ENCODE assay signal across 20 cellular contexts in genomic region chr22:20788627-20789344, GRCh38. TPM values are rescaled to one million over a fixed set of nuclear protein-coding genes. Genes with fewer than 3 reads are reported as not detected.
DNase-seq lines count a peak whose midpoint lies in the region; ATAC-seq, FAIRE-seq and TF ChIP-seq lines count a peak whose summit lies in the region.
"Had no signal": no experiment of that assay in that cellular context is flagged by ENCODE, and none has a peak within 500 bp of the region (broad histone marks: within the 10 kb centered on the region; RNA-seq: fewer than 3 reads in every experiment).

No MANE protein-coding gene starts in this region.

- H3K27ac ChIP-seq in BLaER1 treated with 17β-estradiol and CSF1 and Interleukin-3, amounts not matched to agents 10 nM and 100 nM, result peak overlapping the region in 4 of 11 experiments; percentile 11 to 47 (median 26); a peak in 7 of 22 replicates
- no peak overlapping the region for H3K27ac ChIP-seq in CD8-positive, alpha-beta T cell (ENCODE audit: low read depth, low read length)
- H3K27ac ChIP-seq in K562 (ENCODE audit: extremely low read depth, low read depth, low read length) (no peak overlapping the region), right lobe of liver (peak overlapping the region in 2 of 3 donors; percentile 77 to 93)
- H3K27ac ChIP-seq: GM23248, SJSA1 had no signal

- H3K4me3 Mint-ChIP-seq in CD8-positive, alpha-beta T cell, result no peak overlapping the region

- peaks cover 11 to 62% (median 25%) of the 10 kb centered on the region in 11 experiments; a peak in 20 of 22 replicates for H4K20me1 ChIP-seq in BLaER1 treated with 17β-estradiol and CSF1 and Interleukin-3, amounts not matched to agents 10 nM and 100 nM
- H4K20me1 ChIP-seq in K562 (replicated peaks; ENCODE audit: control insufficient read depth, insufficient read depth, low read length), result peaks cover 22% of the 10 kb centered on the region

- H3K4me1 Mint-ChIP-seq in CD8-positive, alpha-beta T cell (ENCODE audit: low read depth), result no peaks in the 10 kb centered on the region

- WGBS in K562 (ENCODE audit: insufficient coverage, low coverage, missing lambda C conversion rate), result 76% methylated on average over 5 of the region's 5 CpGs
- WGBS in right lobe of liver (ENCODE audit: insufficient coverage, low coverage, low lambda C conversion rate, missing lambda C conversion rate), result 82% methylated on average over 3 of the region's 5 CpGs

- H3K9me3 ChIP-seq in BLaER1 treated with 17β-estradiol and CSF1 and Interleukin-3, amounts not matched to agents 10 nM and 100 nM (replicated peaks in 1 of 11), result no peaks in the 10 kb centered on the region
- H3K9me3 ChIP-seq in CD8-positive, alpha-beta T cell (ENCODE audit: low read length), result no peaks in the 10 kb centered on the region
- H3K9me3 ChIP-seq in K562 (replicated peaks; ENCODE audit: control insufficient read depth, insufficient read depth, low read depth, low read length) (no peaks in the 10 kb centered on the region), right lobe of liver (no peaks in the 10 kb centered on the region)
- H3K9me3 ChIP-seq: SJSA1 had no signal

- DNase-seq in CD8-positive, alpha-beta T cell, result no peak
- DNase-seq in K562 (ENCODE audit: extremely low read depth in 1 of 4, low spot score in 3 of 4) (no peak), right lobe of liver (no peak)
- DNase-seq in effector CD8-positive, alpha-beta T cell (lab: John Stamatoyannopoulos, UW), result no peak
- DNase-seq in stimulated activated naive CD4-positive, alpha-beta T cell treated with Interleukin-2 at 50 U/mL for 16 hours (lab: John Stamatoyannopoulos, UW), result no peak
- DNase-seq: Calu3; GM23248; NCI-H1436 treated with DMSO at 0.1 percent for 48 hours; NCI-H2227 treated with DMSO at 0.1 percent for 48 hours; NCI-H69; NK-92 treated with Interleukin-12 subunit alpha and Interleukin-12 subunit beta, amount 100 ng/mL, for 24 hours; OCI-M1 had no signal

- H3K4me3 ChIP-seq in BLaER1 treated with 17β-estradiol and CSF1 and Interleukin-3, amounts not matched to agents 10 nM and 100 nM, result peak overlapping the region in 1 of 10 experiments; percentile 5; a peak in 1 of 20 replicates
- H3K4me3 ChIP-seq in CD8-positive, alpha-beta T cell (ENCODE audit: low read depth, low read length), result no peak overlapping the region
- H3K4me3 ChIP-seq in K562 (no peak overlapping the region), right lobe of liver (no peak overlapping the region)
- H3K4me3 ChIP-seq: GM23248, SJSA1 had no signal

- FAIRE-seq in K562 (lab: Jason Lieb, UNC), result no peak
- FAIRE-seq: G401.6, GM12892, HTR-8/SVneo had no signal

- H3K36me3 Mint-ChIP-seq in CD8-positive, alpha-beta T cell, result peaks cover 79% of the 10 kb centered on the region

- no peaks in the 10 kb centered on the region for H3K27me3 Mint-ChIP-seq in CD8-positive, alpha-beta T cell (ENCODE audit: low read depth)

- no peak overlapping the region for H2AFZ ChIP-seq in K562 (ENCODE audit: low read depth, low read length)
- H2AFZ ChIP-seq: GM23248 had no signal

- H3K4me1 ChIP-seq in BLaER1 treated with 17β-estradiol and CSF1 and Interleukin-3, amounts not matched to agents 10 nM and 100 nM, result peaks cover 7 to 65% (median 36%) of the 10 kb centered on the region in 10 experiments
- no peaks in the 10 kb centered on the region for H3K4me1 ChIP-seq in CD8-positive, alpha-beta T cell (ENCODE audit: insufficient read depth, low read length)
- peaks cover 0 to 3% of the 10 kb centered on the region in 2 experiments; a peak in 2 of 5 replicates for H3K4me1 ChIP-seq in K562 (replicated peaks in 1 of 2; ENCODE audit: control insufficient read depth in 2 of 2, insufficient read depth in 2 of 2, low read length in 2 of 2)
- peaks cover 0 to 80% (median 36%) of the 10 kb centered on the region in 4 donors for H3K4me1 ChIP-seq in right lobe of liver

- no peaks in the 10 kb centered on the region for H3K9me3 Mint-ChIP-seq in CD8-positive, alpha-beta T cell

- peak overlapping the region in 8 of 11 experiments; percentile 52 to 88 (median 78); a peak in 16 of 22 replicates for H3K4me2 ChIP-seq in BLaER1 treated with 17β-estradiol and CSF1 and Interleukin-3, amounts not matched to agents 10 nM and 100 nM
- no peak overlapping the region for H3K4me2 ChIP-seq in K562 (ENCODE audit: insufficient read depth, low read length)

- no TSS peak for BruUV-seq in K562 (replicated peaks; lab: Mats Ljungman, UMichigan)

- no peak; the same call in 1 of the 2 replicates for TF ChIP-seq POLR2A in K562 (conservative IDR thresholded peaks at IDR 0.05)
- TF ChIP-seq POLR2A in right lobe of liver (IDR thresholded peaks at IDR 0.05), result no peak

- TF ChIP-seq EP300 in K562 (IDR thresholded peaks at IDR 0.05; ENCODE audit: low read length), result no peak

- intact Hi-C loops in CD8-positive, alpha-beta T cell (cut with DNase I, micrococcal nuclease), result loop anchor here in 1 of 2 experiments (10.0 kb wide), 1 partner anchor 126 kb away; the partner anchor contains the start of gene CRKL
- intact Hi-C loops in K562 (cut with micrococcal nuclease) (no loop called here), right lobe of liver (cut with DNase I) (no loop called here)

- H3K9ac ChIP-seq in BLaER1 treated with 17β-estradiol and CSF1 and Interleukin-3, amounts not matched to agents 10 nM and 100 nM, result peak overlapping the region in 7 of 11 experiments; percentile 30 to 62 (median 57); a peak in 12 of 22 replicates
- H3K9ac ChIP-seq in K562 (ENCODE audit: insufficient read depth in 1 of 2, low read depth in 2 of 2, low read length in 2 of 2), result peak overlapping the region in 1 of 2 experiments; percentile 18; a peak in 1 of 4 replicates
- H3K9ac ChIP-seq: GM23248 had no signal

- no peaks in the 10 kb centered on the region for H3K79me2 ChIP-seq in K562 (ENCODE audit: control insufficient read depth, insufficient read depth, low read length)

- in situ Hi-C loops in K562 (cut with MboI), result loop anchor here (25.0 kb wide), 2 partner anchors 349 to 1951 kb away; no protein-coding TSS in a partner anchor

- peaks cover 13% of the 10 kb centered on the region for H3K9me1 ChIP-seq in K562 (ENCODE audit: control insufficient read depth, insufficient read depth, low read length)

- no peak for TF ChIP-seq RAD21 in K562 (CRISPR knock-in tag; conservative IDR thresholded peaks at IDR 0.05 in 1 of 2, IDR thresholded peaks at IDR 0.05 in 1 of 2)

- peak overlapping the region; percentile 18 for H3K27ac Mint-ChIP-seq in CD8-positive, alpha-beta T cell

- ATAC-seq in CD8-positive, alpha-beta T cell, result no peak
- no peak for ATAC-seq in K562
- no peak for ATAC-seq in right lobe of liver
- no peak for ATAC-seq in GM19035 (IDR thresholded peaks at IDR 0.05; ENCODE audit: unreplicated experiment)
- ATAC-seq: HCT116 had no signal

- no peak for TF ChIP-seq CTCF in CD8-positive, alpha-beta T cell (IDR thresholded peaks at IDR 0.05)
- TF ChIP-seq CTCF in K562 (IDR thresholded peaks at IDR 0.05 in 2 of 3, conservative IDR thresholded peaks at IDR 0.05 in 1 of 3; ENCODE audit: insufficient read depth in 2 of 3, low read depth in 1 of 3, low read length in 3 of 3) (no peak), right lobe of liver (IDR thresholded peaks at IDR 0.05) (no peak)

- H3K36me3 ChIP-seq in BLaER1 treated with 17β-estradiol and CSF1 and Interleukin-3, amounts not matched to agents 10 nM and 100 nM, result peaks cover 41 to 89% (median 57%) of the 10 kb centered on the region in 11 experiments
- peaks cover 37% of the 10 kb centered on the region for H3K36me3 ChIP-seq in CD8-positive, alpha-beta T cell (ENCODE audit: insufficient read depth, low read length)
- peaks cover 59% of the 10 kb centered on the region for H3K36me3 ChIP-seq in K562 (ENCODE audit: control insufficient read depth, insufficient read depth, low read length)
- peaks cover 0 to 44% (median 10%) of the 10 kb centered on the region in 4 donors for H3K36me3 ChIP-seq in right lobe of liver

- CTCF ChIA-PET in CD8-positive, alpha-beta T cell (lab: Charles Lee), result no interaction called here
- CTCF ChIA-PET in K562 (lab: Yijun Ruan, JAX; ENCODE audit: low intra/inter-chr PET ratio), result interaction anchor here (0.6 to 0.7 kb wide), 3 partner anchors 178 to 320 kb away, joined by 3 to 4 read pairs (median 3); partner anchors contain the start of gene AIFM3

- no peaks in the 10 kb centered on the region for H3K27me3 ChIP-seq in BLaER1 treated with 17β-estradiol and CSF1 and Interleukin-3, amounts not matched to agents 10 nM and 100 nM
- no peaks in the 10 kb centered on the region for H3K27me3 ChIP-seq in CD8-positive, alpha-beta T cell (ENCODE audit: insufficient read depth, low read length)
- H3K27me3 ChIP-seq in K562 (ENCODE audit: control insufficient read depth in 2 of 2, insufficient read depth in 2 of 2, low read length in 2 of 2) (no peaks in the 10 kb centered on the region), right lobe of liver (no peaks in the 10 kb centered on the region)
- H3K27me3 ChIP-seq: SJSA1 had no signal

- POLR2A ChIA-PET in CD8-positive, alpha-beta T cell (lab: Charles Lee), result no interaction called here
- POLR2A ChIA-PET in K562 (lab: Yijun Ruan, JAX), result interaction anchor here (0.6 to 3.0 kb wide), 4 partner anchors 10 to 183 kb away, joined by 3 to 20 read pairs (median 3); no protein-coding TSS in a partner anchor

TF ChIP-seq in K562, 482 proteins besides CTCF, POLR2A, EP300 and RAD21 (continues in another document):
- TF ChIP-seq EP400 (IDR thresholded peaks at IDR 0.05) (no peak), HNRNPUL1 (IDR thresholded peaks at IDR 0.05; ENCODE audit: low read length) (no peak; the same call in 1 of the 2 replicates), TCFL5 (CRISPR knock-in tag; conservative IDR thresholded peaks at IDR 0.05) (no peak), BCOR (IDR thresholded peaks at IDR 0.05) (0 out of 2 replicates have a peak, but pooled peaks have one; percentile 12)

RNA-seq across cellular contexts. Expression of gene SERPIND1, which starts 14.9 kb away (rescaled TPM):
- not detected for total RNA-seq in CD8-positive, alpha-beta T cell
- not detected in 2 replicates for total RNA-seq in K562 (2011; cell fraction: chromatin; rRNA removed; ENCODE audit: low replicate concordance)
- not detected in 2 replicates for total RNA-seq in K562 (2011; cell fraction: nucleolus; rRNA removed)
- not detected in 2 replicates for total RNA-seq in K562 (2011; cell fraction: nucleoplasm; rRNA removed)
- total RNA-seq in K562 (2014; rRNA removed), result not detected in 2 replicates
- not detected in 2 replicates for total RNA-seq in K562 (2014; rRNA removed; fragmentation: Illumina TruSeq; extraction: Trizol)
- not detected in 2 replicates for total RNA-seq in K562 (2015; rRNA removed; fragmentation: Illumina TruSeq; extraction: Trizol)
- 0.09 and 0.22 TPM in 2 replicates for total RNA-seq in K562 (2021)
- not detected in 2 replicates for polyA plus RNA-seq in K562 (2011; rRNA removed)
- not detected in 2 replicates for polyA plus RNA-seq in K562 (2011; cell fraction: cytosol; rRNA removed)
- polyA plus RNA-seq in K562 (2011; cell fraction: nucleus; rRNA removed), result not detected in 2 replicates
- polyA plus RNA-seq in K562 (2012), result 0.11 and 0.16 TPM in 2 replicates
- not detected in 2 replicates for polyA plus RNA-seq in K562 (2014; fragmentation: Illumina TruSeq; extraction: Trizol)
- under 1 TPM; 0.04 to 0.11 TPM for polyA plus RNA-seq in K562 (2014; fragmentation: Nextera tagmentation; extraction: Ambion mirVana)
- polyA plus RNA-seq in K562 (2014; rRNA removed), result not detected in 2 replicates
- polyA minus RNA-seq in K562 (2011; rRNA and poly(A)+ RNA removed), result not detected in 2 replicates
- polyA minus RNA-seq in K562 (2011; cell fraction: cytosol; rRNA and poly(A)+ RNA removed), result 1.0 TPM in 1 of 2 replicates, not detected in the other
- polyA minus RNA-seq in K562 (2011; cell fraction: nucleus; rRNA and poly(A)+ RNA removed), result not detected in 2 replicates
- 100 to 1,000 TPM in 4 of 6 experiments, 10 to 100 TPM in 2; 49.7 to 615 (median 331) TPM for total RNA-seq in right lobe of liver
- total RNA-seq: Calu3, GM23248, SJSA1 had no signal
- polyA plus RNA-seq: BJ had no signal

Comparison
In these comparisons a context has a peak if more than half of its experiments do, and no peak if none do; other contexts are left out.
1. H3K27ac ChIP-seq: peak in right lobe of liver (2 of 3); none in CD8-positive, alpha-beta T cell (single experiment) and K562 (single experiment).
2. RNA of gene SERPIND1, which starts 14.9 kb away (total RNA-seq): 49.7 to 615 TPM in right lobe of liver; 0.09 to 0.22 TPM in K562 and not detected in CD8-positive, alpha-beta T cell; every median in the first group is over 10 times any median in the second.